In the genomic region with DNA sequence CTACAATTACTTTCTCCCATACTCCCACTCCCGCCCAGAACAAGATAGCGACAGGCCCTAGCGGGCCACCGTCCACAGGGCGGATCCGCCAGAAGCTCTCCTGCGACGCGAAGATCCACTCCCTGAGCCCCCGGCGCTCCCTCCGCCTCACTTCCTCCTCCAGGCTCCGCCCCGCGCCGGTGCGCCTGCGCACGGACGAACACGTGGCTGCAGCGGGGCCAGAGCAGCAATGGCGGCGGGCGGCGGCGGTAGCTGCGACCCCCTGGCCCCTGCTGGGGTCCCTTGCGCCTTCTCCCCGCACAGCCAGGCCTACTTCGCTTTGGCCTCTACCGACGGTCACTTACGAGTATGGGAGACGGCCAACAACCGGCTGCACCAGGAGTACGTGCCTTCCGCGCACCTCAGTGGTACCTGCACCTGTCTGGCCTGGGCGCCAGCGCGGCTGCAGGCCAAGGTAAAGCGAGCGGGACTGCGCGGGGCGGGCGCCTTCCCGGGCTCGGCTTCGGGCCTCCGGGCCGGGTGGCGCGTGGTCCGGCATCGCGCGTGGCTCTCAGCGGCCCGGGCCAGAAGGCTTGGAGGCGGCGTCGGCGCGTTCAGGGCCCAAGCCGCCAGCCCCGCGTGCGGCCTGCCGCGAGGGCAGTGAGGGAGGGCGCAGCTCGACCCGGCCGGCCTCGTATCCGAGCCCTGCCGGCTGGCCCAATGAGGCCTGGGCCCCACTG, we compare ENCODE assay signal across 1 cellular context.
TF ChIP-seq lines count a peak whose summit lies in the region.

A gene with protein sequence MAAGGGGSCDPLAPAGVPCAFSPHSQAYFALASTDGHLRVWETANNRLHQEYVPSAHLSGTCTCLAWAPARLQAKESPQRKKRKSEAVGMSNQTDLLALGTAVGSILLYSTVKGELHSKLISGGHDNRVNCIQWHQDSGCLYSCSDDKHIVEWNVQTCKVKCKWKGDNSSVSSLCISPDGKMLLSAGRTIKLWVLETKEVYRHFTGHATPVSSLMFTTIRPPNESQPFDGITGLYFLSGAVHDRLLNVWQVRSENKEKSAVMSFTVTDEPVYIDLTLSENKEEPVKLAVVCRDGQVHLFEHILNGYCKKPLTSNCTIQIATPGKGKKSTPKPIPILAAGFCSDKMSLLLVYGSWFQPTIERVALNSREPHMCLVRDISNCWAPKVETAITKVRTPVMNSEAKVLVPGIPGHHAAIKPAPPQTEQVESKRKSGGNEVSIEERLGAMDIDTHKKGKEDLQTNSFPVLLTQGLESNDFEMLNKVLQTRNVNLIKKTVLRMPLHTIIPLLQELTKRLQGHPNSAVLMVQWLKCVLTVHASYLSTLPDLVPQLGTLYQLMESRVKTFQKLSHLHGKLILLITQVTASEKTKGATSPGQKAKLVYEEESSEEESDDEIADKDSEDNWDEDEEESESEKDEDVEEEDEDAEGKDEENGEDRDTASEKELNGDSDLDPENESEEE (plus strand): TSS at position 198 of the 719 bp plus-strand sequence. CDS start 32 bp downstream, at position 230.

TF ChIP-seq in HepG2, 621 proteins besides CTCF, POLR2A, EP300 and RAD21 (continued from another document and continues in another):
- TF ChIP-seq, protein P1, sequence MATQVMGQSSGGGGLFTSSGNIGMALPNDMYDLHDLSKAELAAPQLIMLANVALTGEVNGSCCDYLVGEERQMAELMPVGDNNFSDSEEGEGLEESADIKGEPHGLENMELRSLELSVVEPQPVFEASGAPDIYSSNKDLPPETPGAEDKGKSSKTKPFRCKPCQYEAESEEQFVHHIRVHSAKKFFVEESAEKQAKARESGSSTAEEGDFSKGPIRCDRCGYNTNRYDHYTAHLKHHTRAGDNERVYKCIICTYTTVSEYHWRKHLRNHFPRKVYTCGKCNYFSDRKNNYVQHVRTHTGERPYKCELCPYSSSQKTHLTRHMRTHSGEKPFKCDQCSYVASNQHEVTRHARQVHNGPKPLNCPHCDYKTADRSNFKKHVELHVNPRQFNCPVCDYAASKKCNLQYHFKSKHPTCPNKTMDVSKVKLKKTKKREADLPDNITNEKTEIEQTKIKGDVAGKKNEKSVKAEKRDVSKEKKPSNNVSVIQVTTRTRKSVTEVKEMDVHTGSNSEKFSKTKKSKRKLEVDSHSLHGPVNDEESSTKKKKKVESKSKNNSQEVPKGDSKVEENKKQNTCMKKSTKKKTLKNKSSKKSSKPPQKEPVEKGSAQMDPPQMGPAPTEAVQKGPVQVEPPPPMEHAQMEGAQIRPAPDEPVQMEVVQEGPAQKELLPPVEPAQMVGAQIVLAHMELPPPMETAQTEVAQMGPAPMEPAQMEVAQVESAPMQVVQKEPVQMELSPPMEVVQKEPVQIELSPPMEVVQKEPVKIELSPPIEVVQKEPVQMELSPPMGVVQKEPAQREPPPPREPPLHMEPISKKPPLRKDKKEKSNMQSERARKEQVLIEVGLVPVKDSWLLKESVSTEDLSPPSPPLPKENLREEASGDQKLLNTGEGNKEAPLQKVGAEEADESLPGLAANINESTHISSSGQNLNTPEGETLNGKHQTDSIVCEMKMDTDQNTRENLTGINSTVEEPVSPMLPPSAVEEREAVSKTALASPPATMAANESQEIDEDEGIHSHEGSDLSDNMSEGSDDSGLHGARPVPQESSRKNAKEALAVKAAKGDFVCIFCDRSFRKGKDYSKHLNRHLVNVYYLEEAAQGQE (IDR thresholded peaks at IDR 0.05; ENCODE audit: borderline replicate concordance in 1 of 2, low read depth in 1 of 2, low read length in 2 of 2), result peak in 1 of 2 experiments; percentile 52; a peak in 1 of 4 replicates
- no peak; the same call in 1 of the 2 replicates for TF ChIP-seq AKAP8 (CRISPR knock-in tag; IDR thresholded peaks at IDR 0.05)
- TF ChIP-seq PHF20 (CRISPR knock-in tag; IDR thresholded peaks at IDR 0.05), result peak; percentile 88
- TF ChIP-seq ZNF550 (CRISPR knock-in tag; IDR thresholded peaks at IDR 0.05; ENCODE audit: borderline replicate concordance), result peak; percentile 83; the same call in 1 of the 2 replicates
- no peak for TF ChIP-seq ZKSCAN1 (IDR thresholded peaks at IDR 0.05; ENCODE audit: low read length)
- TF ChIP-seq TMF1 (CRISPR knock-in tag; IDR thresholded peaks at IDR 0.05; ENCODE audit: low read depth), result peak; percentile 85; the same call in 1 of the 2 replicates
- peak; percentile 33 for TF ChIP-seq ZEB1 (IDR thresholded peaks at IDR 0.05; ENCODE audit: insufficient replicate concordance, low read depth)
- no peak for TF ChIP-seq NKX3-1 (CRISPR knock-in tag; IDR thresholded peaks at IDR 0.05)
- TF ChIP-seq ZSCAN22 (CRISPR knock-in tag; IDR thresholded peaks at IDR 0.05), result 0 out of 2 replicates have a peak, but pooled peaks have one; percentile 50
- no peak for TF ChIP-seq ZNF891 (CRISPR knock-in tag; IDR thresholded peaks at IDR 0.05)
- TF ChIP-seq ZNF224 (CRISPR knock-in tag; IDR thresholded peaks at IDR 0.05), result peak; percentile 76; the same call in 1 of the 2 replicates
- TF ChIP-seq SMAD3 (CRISPR knock-in tag; IDR thresholded peaks at IDR 0.05), result peak; percentile 92
- TF ChIP-seq TRIM24 (CRISPR knock-in tag; IDR thresholded peaks at IDR 0.05), result no peak
- peak; percentile 81 for TF ChIP-seq KDM5A (IDR thresholded peaks at IDR 0.05; ENCODE audit: borderline replicate concordance, low read length)
- no peak; the same call in none of the 2 replicates for TF ChIP-seq HOXA5 (CRISPR knock-in tag; IDR thresholded peaks at IDR 0.05)
- TF ChIP-seq FOSL1 (CRISPR knock-in tag; IDR thresholded peaks at IDR 0.05; ENCODE audit: borderline replicate concordance), result no peak
- TF ChIP-seq, protein P2, sequence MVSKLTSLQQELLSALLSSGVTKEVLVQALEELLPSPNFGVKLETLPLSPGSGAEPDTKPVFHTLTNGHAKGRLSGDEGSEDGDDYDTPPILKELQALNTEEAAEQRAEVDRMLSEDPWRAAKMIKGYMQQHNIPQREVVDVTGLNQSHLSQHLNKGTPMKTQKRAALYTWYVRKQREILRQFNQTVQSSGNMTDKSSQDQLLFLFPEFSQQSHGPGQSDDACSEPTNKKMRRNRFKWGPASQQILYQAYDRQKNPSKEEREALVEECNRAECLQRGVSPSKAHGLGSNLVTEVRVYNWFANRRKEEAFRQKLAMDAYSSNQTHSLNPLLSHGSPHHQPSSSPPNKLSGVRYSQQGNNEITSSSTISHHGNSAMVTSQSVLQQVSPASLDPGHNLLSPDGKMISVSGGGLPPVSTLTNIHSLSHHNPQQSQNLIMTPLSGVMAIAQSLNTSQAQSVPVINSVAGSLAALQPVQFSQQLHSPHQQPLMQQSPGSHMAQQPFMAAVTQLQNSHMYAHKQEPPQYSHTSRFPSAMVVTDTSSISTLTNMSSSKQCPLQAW (CRISPR knock-in tag; IDR thresholded peaks at IDR 0.05), result peak; percentile 79
- TF ChIP-seq KLF16 (CRISPR knock-in tag; IDR thresholded peaks at IDR 0.05), result peak in 1 of 2 experiments; percentile 94; a peak in 2 of 4 replicates
- TF ChIP-seq PHF5A (CRISPR knock-in tag; IDR thresholded peaks at IDR 0.05; ENCODE audit: low read depth, unreplicated experiment), result peak; percentile 22
- no peak for TF ChIP-seq NR2F6 (IDR thresholded peaks at IDR 0.05)
- peak; percentile 66 for TF ChIP-seq NR2F6 (CRISPR knock-in tag; IDR thresholded peaks at IDR 0.05)
- TF ChIP-seq, protein P3, sequence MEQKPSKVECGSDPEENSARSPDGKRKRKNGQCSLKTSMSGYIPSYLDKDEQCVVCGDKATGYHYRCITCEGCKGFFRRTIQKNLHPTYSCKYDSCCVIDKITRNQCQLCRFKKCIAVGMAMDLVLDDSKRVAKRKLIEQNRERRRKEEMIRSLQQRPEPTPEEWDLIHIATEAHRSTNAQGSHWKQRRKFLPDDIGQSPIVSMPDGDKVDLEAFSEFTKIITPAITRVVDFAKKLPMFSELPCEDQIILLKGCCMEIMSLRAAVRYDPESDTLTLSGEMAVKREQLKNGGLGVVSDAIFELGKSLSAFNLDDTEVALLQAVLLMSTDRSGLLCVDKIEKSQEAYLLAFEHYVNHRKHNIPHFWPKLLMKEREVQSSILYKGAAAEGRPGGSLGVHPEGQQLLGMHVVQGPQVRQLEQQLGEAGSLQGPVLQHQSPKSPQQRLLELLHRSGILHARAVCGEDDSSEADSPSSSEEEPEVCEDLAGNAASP (CRISPR knock-in tag; IDR thresholded peaks at IDR 0.05; ENCODE audit: borderline replicate concordance), result peak; percentile 60; the same call in 1 of the 2 replicates
- peak; percentile 99 for TF ChIP-seq AGO2 (optimal IDR thresholded peaks at IDR 0.05; ENCODE audit: low read depth, low read length)
- TF ChIP-seq, protein P4, sequence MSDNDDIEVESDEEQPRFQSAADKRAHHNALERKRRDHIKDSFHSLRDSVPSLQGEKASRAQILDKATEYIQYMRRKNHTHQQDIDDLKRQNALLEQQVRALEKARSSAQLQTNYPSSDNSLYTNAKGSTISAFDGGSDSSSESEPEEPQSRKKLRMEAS (IDR thresholded peaks at IDR 0.05), result peak; percentile 100
- TF ChIP-seq ZBTB7B (CRISPR knock-in tag; IDR thresholded peaks at IDR 0.05), result no peak; the same call in 1 of the 2 replicates
- TF ChIP-seq, protein P5, sequence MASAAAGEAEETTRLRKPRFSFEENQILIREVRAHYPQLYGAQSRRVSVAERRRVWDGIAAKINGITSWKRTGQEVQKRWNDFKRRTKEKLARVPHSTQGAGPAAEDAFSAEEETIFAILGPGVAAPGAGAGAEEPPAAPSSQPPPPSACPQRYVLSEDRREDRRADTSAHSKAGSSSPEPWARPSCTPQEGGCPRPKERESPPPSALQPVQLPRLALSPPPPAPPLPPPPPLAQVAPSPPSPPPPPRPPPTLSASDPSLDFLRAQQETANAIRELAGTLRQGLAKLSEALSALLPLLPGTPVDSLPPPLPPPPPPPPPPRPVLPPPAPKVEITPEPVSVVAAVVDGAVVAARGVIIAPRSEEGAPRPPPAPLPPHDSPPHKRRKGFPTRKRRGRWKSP (CRISPR knock-in tag; IDR thresholded peaks at IDR 0.05), result no peak
- TF ChIP-seq, protein P6, sequence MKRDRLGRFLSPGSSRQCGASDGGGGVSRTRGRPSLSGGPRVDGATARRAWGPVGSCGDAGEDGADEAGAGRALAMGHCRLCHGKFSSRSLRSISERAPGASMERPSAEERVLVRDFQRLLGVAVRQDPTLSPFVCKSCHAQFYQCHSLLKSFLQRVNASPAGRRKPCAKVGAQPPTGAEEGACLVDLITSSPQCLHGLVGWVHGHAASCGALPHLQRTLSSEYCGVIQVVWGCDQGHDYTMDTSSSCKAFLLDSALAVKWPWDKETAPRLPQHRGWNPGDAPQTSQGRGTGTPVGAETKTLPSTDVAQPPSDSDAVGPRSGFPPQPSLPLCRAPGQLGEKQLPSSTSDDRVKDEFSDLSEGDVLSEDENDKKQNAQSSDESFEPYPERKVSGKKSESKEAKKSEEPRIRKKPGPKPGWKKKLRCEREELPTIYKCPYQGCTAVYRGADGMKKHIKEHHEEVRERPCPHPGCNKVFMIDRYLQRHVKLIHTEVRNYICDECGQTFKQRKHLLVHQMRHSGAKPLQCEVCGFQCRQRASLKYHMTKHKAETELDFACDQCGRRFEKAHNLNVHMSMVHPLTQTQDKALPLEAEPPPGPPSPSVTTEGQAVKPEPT (CRISPR knock-in tag; IDR thresholded peaks at IDR 0.05; ENCODE audit: low read depth), result peak; percentile 58; the same call in 1 of the 2 replicates
- TF ChIP-seq, protein P7, sequence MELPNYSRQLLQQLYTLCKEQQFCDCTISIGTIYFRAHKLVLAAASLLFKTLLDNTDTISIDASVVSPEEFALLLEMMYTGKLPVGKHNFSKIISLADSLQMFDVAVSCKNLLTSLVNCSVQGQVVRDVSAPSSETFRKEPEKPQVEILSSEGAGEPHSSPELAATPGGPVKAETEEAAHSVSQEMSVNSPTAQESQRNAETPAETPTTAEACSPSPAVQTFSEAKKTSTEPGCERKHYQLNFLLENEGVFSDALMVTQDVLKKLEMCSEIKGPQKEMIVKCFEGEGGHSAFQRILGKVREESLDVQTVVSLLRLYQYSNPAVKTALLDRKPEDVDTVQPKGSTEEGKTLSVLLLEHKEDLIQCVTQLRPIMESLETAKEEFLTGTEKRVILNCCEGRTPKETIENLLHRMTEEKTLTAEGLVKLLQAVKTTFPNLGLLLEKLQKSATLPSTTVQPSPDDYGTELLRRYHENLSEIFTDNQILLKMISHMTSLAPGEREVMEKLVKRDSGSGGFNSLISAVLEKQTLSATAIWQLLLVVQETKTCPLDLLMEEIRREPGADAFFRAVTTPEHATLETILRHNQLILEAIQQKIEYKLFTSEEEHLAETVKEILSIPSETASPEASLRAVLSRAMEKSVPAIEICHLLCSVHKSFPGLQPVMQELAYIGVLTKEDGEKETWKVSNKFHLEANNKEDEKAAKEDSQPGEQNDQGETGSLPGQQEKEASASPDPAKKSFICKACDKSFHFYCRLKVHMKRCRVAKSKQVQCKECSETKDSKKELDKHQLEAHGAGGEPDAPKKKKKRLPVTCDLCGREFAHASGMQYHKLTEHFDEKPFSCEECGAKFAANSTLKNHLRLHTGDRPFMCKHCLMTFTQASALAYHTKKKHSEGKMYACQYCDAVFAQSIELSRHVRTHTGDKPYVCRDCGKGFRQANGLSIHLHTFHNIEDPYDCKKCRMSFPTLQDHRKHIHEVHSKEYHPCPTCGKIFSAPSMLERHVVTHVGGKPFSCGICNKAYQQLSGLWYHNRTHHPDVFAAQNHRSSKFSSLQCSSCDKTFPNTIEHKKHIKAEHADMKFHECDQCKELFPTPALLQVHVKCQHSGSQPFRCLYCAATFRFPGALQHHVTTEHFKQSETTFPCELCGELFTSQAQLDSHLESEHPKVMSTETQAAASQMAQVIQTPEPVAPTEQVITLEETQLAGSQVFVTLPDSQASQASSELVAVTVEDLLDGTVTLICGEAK (IDR thresholded peaks at IDR 0.05), result no peak
- TF ChIP-seq, protein P7 (CRISPR knock-in tag; IDR thresholded peaks at IDR 0.05), result 0 out of 2 replicates have a peak, but pooled peaks have one; percentile 69
- no peak for TF ChIP-seq ZNF780A (CRISPR knock-in tag; IDR thresholded peaks at IDR 0.05)
- TF ChIP-seq MLLT10 (CRISPR knock-in tag; IDR thresholded peaks at IDR 0.05), result no peak
- TF ChIP-seq RARG (CRISPR knock-in tag; IDR thresholded peaks at IDR 0.05; ENCODE audit: low read depth), result no peak
- 0 out of 2 replicates have a peak, but pooled peaks have one; percentile 68 for TF ChIP-seq ZNF614 (CRISPR knock-in tag; IDR thresholded peaks at IDR 0.05; ENCODE audit: borderline replicate concordance)
